8 cellular contexts compared by ENCODE assay signal in the genomic region with DNA sequence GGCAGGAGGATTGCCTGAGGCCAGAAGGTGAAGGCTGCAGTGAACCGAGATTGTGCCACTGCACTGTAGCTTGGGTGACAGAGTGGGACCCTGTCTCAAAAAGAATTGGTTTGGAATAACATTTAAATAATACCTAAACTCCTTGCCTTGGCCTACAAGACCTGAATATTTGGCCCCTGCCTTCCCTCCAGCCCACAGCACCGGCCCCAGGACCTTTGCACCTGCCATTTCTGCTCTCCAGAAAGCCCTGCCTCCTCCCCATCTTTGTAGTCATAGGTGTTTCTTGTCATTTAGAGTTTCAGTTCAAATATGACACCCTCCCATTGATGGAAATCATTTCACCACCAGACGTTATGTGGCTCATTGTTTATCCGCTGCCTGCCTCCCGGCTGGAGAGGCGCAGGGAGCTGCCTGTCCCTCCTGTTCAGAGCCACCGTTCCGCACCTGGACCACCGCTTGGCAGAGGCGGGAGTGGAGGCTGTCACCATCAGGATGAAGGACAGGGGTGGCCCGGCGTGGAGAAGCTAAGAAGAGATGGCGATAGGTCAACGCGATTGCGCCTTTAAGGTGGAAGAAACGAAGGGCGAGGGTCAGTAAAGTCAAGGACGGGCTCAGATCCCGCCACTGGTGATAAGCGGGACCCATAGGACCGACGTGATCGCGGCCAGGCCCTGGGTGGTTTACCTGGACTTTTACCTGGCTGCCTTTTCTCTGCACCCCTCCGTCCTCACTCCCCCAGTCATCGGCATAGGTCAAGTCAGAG. TPM values are rescaled to one million over a fixed set of nuclear protein-coding genes. Genes with fewer than 3 reads are reported as not detected.
DNase-seq lines count a peak whose midpoint lies in the region; TF ChIP-seq lines count a peak whose summit lies in the region.

No MANE protein-coding gene starts in this region.

- H3K9me3 ChIP-seq in right atrium auricular region = no peaks in the 10 kb centered on the region
- no peaks in the 10 kb centered on the region for H3K9me3 ChIP-seq in spleen

- H3K36me3 ChIP-seq in right atrium auricular region (no peaks in the 10 kb centered on the region), spleen (no peaks in the 10 kb centered on the region)

- CTCF ChIA-PET in activated CD4-positive, alpha-beta memory T cell treated with anti-CD3 and anti-CD28 coated beads for 36 hours (lab: Charles Lee) = interaction anchor here (0.7 to 14.8 kb wide), 7 partner anchors 8 to 168 kb away, joined by 3 to 242 read pairs (median 9); no protein-coding TSS in a partner anchor

- no peaks in the 10 kb centered on the region for H3K27me3 Mint-ChIP-seq in activated CD4-positive, alpha-beta memory T cell treated with anti-CD3 and anti-CD28 coated beads for 36 hours

- intact Hi-C loops in activated CD4-positive, alpha-beta memory T cell treated with anti-CD3 and anti-CD28 coated beads for 36 hours (cut with micrococcal nuclease) = loop anchor here (2.0 to 10.0 kb wide), 4 partner anchors 33 to 971 kb away; partner anchors contain the start of genes E2F6 and TRIB2
- intact Hi-C loops in spleen (cut with DNase I; ENCODE audit: low total_unique reads) = no loop called here
- intact Hi-C loops in lower leg skin (cut with DNase I; ENCODE audit: low total_unique reads) = no loop called here

- no peaks in the 10 kb centered on the region for H3K27me3 ChIP-seq in HL-60 (ENCODE audit: insufficient read depth, poor library complexity, severe bottlenecking)
- H3K27me3 ChIP-seq in right atrium auricular region = no peaks in the 10 kb centered on the region
- no peaks in the 10 kb centered on the region for H3K27me3 ChIP-seq in spleen (replicated peaks in 1 of 7)

- TF ChIP-seq CTCF in HL-60 (IDR thresholded peaks at IDR 0.05; ENCODE audit: insufficient read depth, low read length) (no peak), right atrium auricular region (IDR thresholded peaks at IDR 0.05) (no peak), spleen (IDR thresholded peaks at IDR 0.05 in 8 of 11, conservative IDR thresholded peaks at IDR 0.05 in 3 of 11) (no peak), lower leg skin (IDR thresholded peaks at IDR 0.05) (no peak)

- DNase-seq in HL-60 (ENCODE audit: low read depth in 1 of 2, low spot score in 1 of 2) (no peak), right atrium auricular region (ENCODE audit: low spot score) (no peak), spleen (peak; percentile 86), lower leg skin (ENCODE audit: low spot score in 2 of 2) (no peak), NCI-H1436 treated with DMSO at 0.1 percent for 48 hours (lab: John Stamatoyannopoulos, UW) (no peak), NCI-H2196 treated with DMSO at 0.1 percent for 48 hours (lab: John Stamatoyannopoulos, UW; ENCODE audit: unreplicated experiment) (no peak)
- peak; percentile 44 for DNase-seq in activated CD4-positive, alpha-beta memory T cell treated with anti-CD3 and anti-CD28 coated beads for 36 hours
- no peak for DNase-seq in effector CD8-positive, alpha-beta T cell (lab: John Stamatoyannopoulos, UW)

- H3K4me3 Mint-ChIP-seq in activated CD4-positive, alpha-beta memory T cell treated with anti-CD3 and anti-CD28 coated beads for 36 hours = peak overlapping the region; percentile 73

- peak overlapping the region; percentile 85 for H3K27ac Mint-ChIP-seq in activated CD4-positive, alpha-beta memory T cell treated with anti-CD3 and anti-CD28 coated beads for 36 hours

- H3K4me1 Mint-ChIP-seq in activated CD4-positive, alpha-beta memory T cell treated with anti-CD3 and anti-CD28 coated beads for 36 hours (ENCODE audit: low read depth) = peaks cover 71% of the 10 kb centered on the region

- no peak overlapping the region for H3K27ac ChIP-seq in HL-60 (replicated peaks)
- H3K27ac ChIP-seq in right atrium auricular region = peak overlapping the region; percentile 90 to 94
- H3K27ac ChIP-seq in spleen = peak overlapping the region; percentile 51 to 92 (median 89)

- H3K4me3 ChIP-seq in HL-60 (replicated peaks; ENCODE audit: insufficient read depth, low read length) = peak overlapping the region; percentile 65
- peak overlapping the region in 1 of 2 donors; percentile 80 for H3K4me3 ChIP-seq in right atrium auricular region
- H3K4me3 ChIP-seq in spleen = peak overlapping the region; percentile 66 to 89 (median 80)
- H3K4me3 ChIP-seq in lower leg skin (ENCODE audit: low read depth, poor library complexity, severe bottlenecking) = no peak overlapping the region

- no peaks in the 10 kb centered on the region for H3K9me3 Mint-ChIP-seq in activated CD4-positive, alpha-beta memory T cell treated with anti-CD3 and anti-CD28 coated beads for 36 hours

- POLR2A ChIA-PET in activated CD4-positive, alpha-beta memory T cell treated with anti-CD3 and anti-CD28 coated beads for 36 hours (lab: Charles Lee) = interaction anchor here (2.3 to 3.0 kb wide), 2 partner anchors 12 to 29 kb away, joined by 9 to 17 read pairs; no protein-coding TSS in a partner anchor

- WGBS in spleen, 5 donors = 53 to 62% (median 58%) methylated on average over 27 of the region's 27 CpGs
- WGBS in lower leg skin, 2 donors = 54% methylated on average over 27 of the region's 27 CpGs

- H3K4me1 ChIP-seq in right atrium auricular region (peaks cover 0 to 69% of the 10 kb centered on the region in 2 donors), spleen (peaks cover 29 to 78% (median 75%) of the 10 kb centered on the region in 6 donors)

- TF ChIP-seq POLR2A in spleen (IDR thresholded peaks at IDR 0.05) (no peak), lower leg skin (IDR thresholded peaks at IDR 0.05) (no peak)

- peaks cover 2% of the 10 kb centered on the region for H3K36me3 Mint-ChIP-seq in activated CD4-positive, alpha-beta memory T cell treated with anti-CD3 and anti-CD28 coated beads for 36 hours

RNA-seq across cellular contexts. Expression of gene LPIN1, which starts 0.6 kb away (rescaled TPM):
- 10 to 100 TPM; 41.1 to 48.0 TPM for total RNA-seq in activated CD4-positive, alpha-beta memory T cell treated with anti-CD3 and anti-CD28 coated beads for 36 hours
- 10 to 100 TPM; 21.0 to 27.4 TPM for total RNA-seq in right atrium auricular region
- total RNA-seq in spleen = 10 to 100 TPM; 27.3 to 55.7 (median 47.6) TPM
- polyA plus RNA-seq in spleen = 10 to 100 TPM; 12.3 to 16.1 (median 15.4) TPM
- total RNA-seq in lower leg skin = 10 to 100 TPM; 15.6 to 45.8 (median 35.0) TPM

Comparison
In these comparisons a context has a peak if more than half of its experiments do, and no peak if none do; other contexts are left out.
1. DNase-seq: peak in activated CD4-positive, alpha-beta memory T cell treated with anti-CD3 and anti-CD28 coated beads for 36 hours (single experiment) and spleen (single experiment); none in HL-60 (0 of 2), right atrium auricular region (single experiment), effector CD8-positive, alpha-beta T cell (single experiment), lower leg skin (0 of 2), NCI-H1436 treated with DMSO at 0.1 percent for 48 hours (single experiment) and NCI-H2196 treated with DMSO at 0.1 percent for 48 hours (single experiment).